1 cellular context compared by ENCODE assay signal in genomic region chr2:222319576-222320440, GRCh38.
TF ChIP-seq lines count a peak whose summit lies in the region.

No MANE protein-coding gene starts in this region.

TF ChIP-seq in H1, 55 proteins besides CTCF, POLR2A, EP300 and RAD21:
- TF ChIP-seq E2F6 (IDR thresholded peaks at IDR 0.05): peak; percentile 45; the same call in 1 of the 2 replicates
- TF ChIP-seq SP1 (IDR thresholded peaks at IDR 0.05; ENCODE audit: low read depth, low read length): no peak
- TF ChIP-seq RBBP5 (IDR thresholded peaks at IDR 0.05; ENCODE audit: borderline replicate concordance, low read depth, low read length): 0 out of 2 replicates have a peak, but pooled peaks have one; percentile 22
- peak; percentile 90 for TF ChIP-seq CTBP2 (IDR thresholded peaks at IDR 0.05; ENCODE audit: borderline replicate concordance, insufficient read depth, insufficient read length, low read length)
- peak; percentile 81 for TF ChIP-seq KDM4A (IDR thresholded peaks at IDR 0.05; ENCODE audit: low read depth, low read length, severe bottlenecking)
- peak; percentile 33; the same call in 1 of the 2 replicates for TF ChIP-seq YY1 (IDR thresholded peaks at IDR 0.05; ENCODE audit: low read depth, low read length)
- TF ChIP-seq CBX5 (IDR thresholded peaks at IDR 0.05; ENCODE audit: low read depth, low read length): no peak
- TF ChIP-seq MAX (IDR thresholded peaks at IDR 0.05): peak; percentile 83
- TF ChIP-seq PHF8 (conservative IDR thresholded peaks at IDR 0.05; ENCODE audit: low read depth, low read length): no peak
- TF ChIP-seq SUZ12 (IDR thresholded peaks at IDR 0.05; ENCODE audit: low read length): peak; percentile 36; the same call in 1 of the 2 replicates
